26 cellular contexts compared by ENCODE assay signal in the genomic region with DNA sequence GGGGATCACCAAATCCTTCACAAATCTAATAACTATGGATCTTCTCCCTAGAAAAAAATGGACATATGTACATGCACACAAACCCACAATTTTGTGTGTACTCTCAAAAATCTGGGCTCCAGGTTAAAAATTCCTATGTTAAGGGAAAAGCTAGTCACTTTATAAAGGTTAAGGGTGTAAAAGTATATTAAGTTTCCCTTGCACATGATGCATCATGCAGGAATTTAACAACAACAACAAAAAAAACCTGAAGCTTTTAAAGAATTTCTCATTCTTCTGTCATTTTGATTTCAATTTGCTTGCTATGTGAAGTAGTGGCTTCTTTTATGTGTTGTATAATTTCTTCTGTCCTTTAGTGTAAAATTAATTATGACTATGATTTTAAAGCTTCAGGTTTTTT.
DNase-seq lines count a peak whose midpoint lies in the region; ATAC-seq and FAIRE-seq lines count a peak whose summit lies in the region.
"Had no signal": no experiment of that assay in that cellular context is flagged by ENCODE, and none has a peak within 500 bp of the region (broad histone marks: within the 10 kb centered on the region; RNA-seq: fewer than 3 reads in every experiment).

No MANE protein-coding gene starts in this region.

- peak; percentile 11 for DNase-seq in amniotic epithelial cell (ENCODE audit: low read depth)
- DNase-seq in AML-193 (lab: John Stamatoyannopoulos, UW) = no peak
- DNase-seq in activated effector memory CD4-positive, alpha-beta T cell treated with anti-CD3 and anti-CD28 coated beads, Interleukin-2, amount 50 U/mL, for 16 hours = no peak
- DNase-seq: activated CD4-positive, alpha-beta T cell treated with anti-CD3 and anti-CD28 coated beads for 1 hour; activated CD8-positive, alpha-beta memory T cell treated with anti-CD3 and anti-CD28 coated beads for 24 hours; activated naive CD4-positive, alpha-beta T cell treated with anti-CD3 and anti-CD28 coated beads for 36 hours; activated T-cell treated with anti-CD3 and anti-CD28 coated beads, Interleukin-2, amount 50 U/mL, for 24 hours; cerebellar nuclear complex; gastrocnemius medialis; KG1; kidney; NCI-H1694 treated with DMSO at 0.1 percent for 48 hours; psoas muscle; stimulated activated CD4-positive, alpha-beta T cell treated with anti-CD3 and anti-CD28 coated beads, Interleukin-2, amount 100 ng/mL, for 24 hours; stimulated activated naive B cell treated with anti-CD40 and anti-IgM and Interleukin-4, amounts not matched to agents 10 μg/mL and 1 μg/mL and 100 μg/mL, for 72 hours had no signal

- H3K27me3 ChIP-seq in HUES48 (ENCODE audit: control insufficient read depth, insufficient read depth, low read length) (no peaks in the 10 kb centered on the region), iPS-20b (ENCODE audit: insufficient read depth, low read length) (no peaks in the 10 kb centered on the region)
- H3K27me3 ChIP-seq: gastrocnemius medialis, neutrophil had no signal

- 0 out of 2 replicates have a peak, but pooled peaks cover 5% of the 10 kb centered on the region for H3K36me3 ChIP-seq in HUES48 (ENCODE audit: control insufficient read depth, insufficient read depth, low read length)
- no peaks in the 10 kb centered on the region for H3K36me3 ChIP-seq in iPS-20b (ENCODE audit: insufficient read depth, low read depth, low read length)
- H3K36me3 ChIP-seq: thoracic aorta had no signal

- H3K9me3 ChIP-seq in HUES48 (ENCODE audit: control insufficient read depth, insufficient read depth, low read length) = no peaks in the 10 kb centered on the region
- H3K9me3 ChIP-seq in iPS-20b (ENCODE audit: insufficient read depth, low read depth, low read length) = no peaks in the 10 kb centered on the region
- H3K9me3 ChIP-seq: gastrocnemius medialis, neutrophil, psoas muscle, thoracic aorta had no signal

- H3K4me1 ChIP-seq in HUES48 (ENCODE audit: control insufficient read depth, insufficient read depth, low read length) (peaks cover 43% of the 10 kb centered on the region), iPS-20b (ENCODE audit: insufficient read depth, low read length) (peaks cover 21% of the 10 kb centered on the region)

- FAIRE-seq in A204.1 (lab: Jason Lieb, UNC) = peak; percentile 25
- FAIRE-seq: kidney had no signal

- H3K27ac ChIP-seq in HUES48 (ENCODE audit: low read depth, low read length) (peak overlapping the region; percentile 62), iPS-20b (ENCODE audit: low read length) (peak overlapping the region; percentile 29)
- H3K27ac ChIP-seq: 22Rv1, gastrocnemius medialis, neutrophil, psoas muscle, skin epidermis, thoracic aorta had no signal

- ATAC-seq in GM19452 (IDR thresholded peaks at IDR 0.05; ENCODE audit: unreplicated experiment) (no peak), HG02623 (IDR thresholded peaks at IDR 0.05; ENCODE audit: unreplicated experiment) (no peak)
- ATAC-seq: gastrocnemius medialis; Right ventricle myocardium inferior; stimulated activated naive B cell treated with anti-CD40 and anti-IgM and Interleukin-4, amounts not matched to agents 10 μg/mL and 1 μg/mL and 100 μg/mL, for 72 hours had no signal

- H3K9ac ChIP-seq in HUES48 (ENCODE audit: low read depth, low read length) (peak overlapping the region; percentile 20; the same call in 1 of the 2 replicates), iPS-20b (ENCODE audit: low read depth, low read length) (no peak overlapping the region)

- H3K4me3 ChIP-seq in HUES48 (ENCODE audit: low read depth, low read length) = no peak overlapping the region
- H3K4me3 ChIP-seq in iPS-20b (ENCODE audit: low read length) = no peak overlapping the region
- H3K4me3 ChIP-seq: gastrocnemius medialis, lung, psoas muscle, skin epidermis, thoracic aorta had no signal
